ENCODE assay signal across 31 cellular contexts in the genomic region with DNA sequence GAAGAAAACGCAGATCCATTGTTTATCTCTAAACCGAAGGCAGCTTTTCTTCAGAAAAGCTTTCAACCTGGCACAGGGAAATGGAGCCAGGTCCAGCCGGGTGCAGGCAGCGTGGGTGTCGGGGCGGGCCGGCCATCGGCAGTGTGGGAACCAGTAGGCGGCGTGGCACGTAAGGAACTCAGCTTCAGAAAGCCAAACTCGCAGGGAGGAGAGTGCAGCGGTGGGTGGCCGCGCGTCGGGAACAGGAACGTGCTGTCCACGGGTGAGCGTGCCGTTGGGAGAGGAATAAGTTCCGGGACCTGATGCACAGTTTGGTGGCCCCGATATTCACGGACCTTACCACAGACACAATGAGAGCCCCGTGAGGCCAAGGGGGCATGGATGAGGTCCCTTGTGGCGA.
A peak's percentile ranks its signal among the peaks of the same experiment; 100 is the strongest.
DNase-seq lines count a peak whose midpoint lies in the region; ATAC-seq and TF ChIP-seq lines count a peak whose summit lies in the region.
"Had no signal": no experiment of that assay in that cellular context is flagged by ENCODE, and none has a peak within 500 bp of the region (broad histone marks: within the 10 kb centered on the region; RNA-seq: fewer than 3 reads in every experiment).

No MANE protein-coding gene starts in this region.

- no TSS peak for BruUV-seq in MCF 10A (replicated peaks; lab: Mats Ljungman, UMichigan)

- H3K36me3 ChIP-seq in breast epithelium (no peaks in the 10 kb centered on the region), KOPT-K1 (ENCODE audit: insufficient read depth, low read length) (peaks cover 98% of the 10 kb centered on the region), tibial nerve (peaks cover 0 to 16% (median 0%) of the 10 kb centered on the region in 3 donors)
- H3K36me3 ChIP-seq: pancreas, thyroid gland had no signal

- no peak overlapping the region for H3K4me3 Mint-ChIP-seq in MCF 10A (ENCODE audit: unreplicated experiment)
- H3K4me3 Mint-ChIP-seq: activated CD8-positive, alpha-beta T cell treated with anti-CD3 and anti-CD28 coated beads for 36 hours; nephron had no signal

- H3K4me1 Mint-ChIP-seq in MCF 10A (ENCODE audit: insufficient read depth, unreplicated experiment): peaks cover 11% of the 10 kb centered on the region

- H3K9me3 Mint-ChIP-seq in MCF 10A (ENCODE audit: unreplicated experiment): no peaks in the 10 kb centered on the region
- H3K9me3 Mint-ChIP-seq: activated CD8-positive, alpha-beta T cell treated with anti-CD3 and anti-CD28 coated beads for 36 hours; nephron; stimulated activated naive CD8-positive, alpha-beta T cell treated with anti-CD3 and anti-CD28 coated beads, Interleukin-15, amount 100 ng/mL, for 72 hours had no signal

- WGBS in tibial nerve, 2 donors: 65 to 70% methylated on average over 26 of the region's 26 CpGs

- peaks cover 13% of the 10 kb centered on the region for H3K36me3 Mint-ChIP-seq in MCF 10A (ENCODE audit: insufficient read depth, unreplicated experiment)

- POLR2A ChIA-PET in MCF 10A (lab: Yijun Ruan, JAX): no interaction called here

- no peak overlapping the region for H3K27ac Mint-ChIP-seq in MCF 10A (ENCODE audit: low read depth, unreplicated experiment)
- H3K27ac Mint-ChIP-seq: activated CD8-positive, alpha-beta T cell treated with anti-CD3 and anti-CD28 coated beads for 36 hours; nephron had no signal

- H3K27me3 Mint-ChIP-seq in MCF 10A (ENCODE audit: insufficient read depth, unreplicated experiment): no peaks in the 10 kb centered on the region
- H3K27me3 Mint-ChIP-seq: activated CD8-positive, alpha-beta T cell treated with anti-CD3 and anti-CD28 coated beads for 36 hours; stimulated activated naive CD8-positive, alpha-beta T cell treated with anti-CD3 and anti-CD28 coated beads, Interleukin-15, amount 100 ng/mL, for 72 hours had no signal

- H3K4me1 ChIP-seq in breast epithelium: peaks cover 0 to 12% of the 10 kb centered on the region in 2 donors
- peaks cover 0 to 70% (median 26%) of the 10 kb centered on the region in 4 donors for H3K4me1 ChIP-seq in tibial nerve
- H3K4me1 ChIP-seq: thyroid gland had no signal

- TF ChIP-seq CTCF in breast epithelium (IDR thresholded peaks at IDR 0.05) (peak in 1 of 3 donors; percentile 28), MCF 10A (IDR thresholded peaks at IDR 0.05; ENCODE audit: unreplicated experiment) (no peak), tibial nerve (IDR thresholded peaks at IDR 0.05) (peak in 2 of 5 experiments; percentile 9 to 37)

- TF ChIP-seq EP300 in tibial nerve (IDR thresholded peaks at IDR 0.05): peak; percentile 53 to 83

- no peak for TF ChIP-seq POLR2A in breast epithelium (IDR thresholded peaks at IDR 0.05)
- no peak for TF ChIP-seq POLR2A in tibial nerve (IDR thresholded peaks at IDR 0.05)

- H3K4me3 ChIP-seq in breast epithelium (peak overlapping the region in 2 of 3 donors; percentile 25 to 47), tibial nerve (no peak overlapping the region)
- H3K4me3 ChIP-seq: hepatocyte, mucosa of descending colon, pancreas, smooth muscle cell, thyroid gland had no signal

- intact Hi-C loops in breast epithelium (cut with DNase I; ENCODE audit: low total_unique reads) (no loop called here), MCF 10A (cut with micrococcal nuclease) (no loop called here), left ventricle myocardium superior (cut with micrococcal nuclease) (no loop called here)

- CTCF ChIA-PET in MCF 10A (lab: Yijun Ruan, JAX): no interaction called here

- H3K9me3 ChIP-seq in breast epithelium (no peaks in the 10 kb centered on the region), KOPT-K1 (ENCODE audit: insufficient read depth, low read length, poor library complexity, severe bottlenecking) (no peaks in the 10 kb centered on the region), tibial nerve (no peaks in the 10 kb centered on the region)
- H3K9me3 ChIP-seq: BE2C, mucosa of descending colon, pancreas, thyroid gland had no signal

- ATAC-seq in left ventricle myocardium superior: no peak
- ATAC-seq: left cardiac atrium, mucosa of descending colon, Panc1, pancreas had no signal

- DNase-seq in breast epithelium (ENCODE audit: low spot score in 2 of 2): peak in 1 of 2 donors; percentile 58
- no peak for DNase-seq in MCF 10A (ENCODE audit: unreplicated experiment)
- DNase-seq in cerebellar cortex (ENCODE audit: low spot score): peak; percentile 23
- DNase-seq in tibial nerve (ENCODE audit: low spot score in 2 of 2): no peak
- DNase-seq in NCI-H226: no peak
- DNase-seq in left ventricle myocardium superior: no peak
- DNase-seq: ACHN; activated CD4-positive, CD25-positive, alpha-beta regulatory T cell treated with anti-CD3 and anti-CD28 coated beads, Interleukin-2, amount 50 U/mL, for 72 hours; activated effector memory CD4-positive, alpha-beta T cell treated with anti-CD3 and anti-CD28 coated beads, Interleukin-2, amount 50 U/mL, for 16 hours; BE2C; DMS79; GDM1; H7; KG1; left cardiac atrium; mucosa of descending colon; NCI-H1417 treated with DMSO at 0.1 percent for 48 hours; NCI-H2029 treated with DMSO at 0.1 percent for 48 hours; NCI-H524 treated with DMSO at 0.1 percent for 48 hours; retina; SHP77; thyroid gland had no signal

- no peaks in the 10 kb centered on the region for H3K27me3 ChIP-seq in breast epithelium
- H3K27me3 ChIP-seq in tibial nerve: no peaks in the 10 kb centered on the region
- H3K27me3 ChIP-seq: BE2C, hepatocyte, pancreas, thyroid gland had no signal

- no peak overlapping the region for H3K27ac ChIP-seq in breast epithelium
- peak overlapping the region; percentile 5 for H3K27ac ChIP-seq in KOPT-K1 (ENCODE audit: low read depth, low read length, poor library complexity, severe bottlenecking)
- H3K27ac ChIP-seq in tibial nerve: peak overlapping the region; percentile 53 to 98 (median 95)
- H3K27ac ChIP-seq: hepatocyte, HL-60, pancreas, thyroid gland had no signal

Comparison
In these comparisons a context has a peak if more than half of its experiments do, and no peak if none do; other contexts are left out.
1. H3K27ac ChIP-seq: peak in KOPT-K1 (single experiment) and tibial nerve (4 of 4); none in breast epithelium (0 of 2).
2. H3K4me3 ChIP-seq: peak in breast epithelium (2 of 3); none in tibial nerve (0 of 4).